20 cellular contexts compared by ENCODE assay signal in the genomic region with DNA sequence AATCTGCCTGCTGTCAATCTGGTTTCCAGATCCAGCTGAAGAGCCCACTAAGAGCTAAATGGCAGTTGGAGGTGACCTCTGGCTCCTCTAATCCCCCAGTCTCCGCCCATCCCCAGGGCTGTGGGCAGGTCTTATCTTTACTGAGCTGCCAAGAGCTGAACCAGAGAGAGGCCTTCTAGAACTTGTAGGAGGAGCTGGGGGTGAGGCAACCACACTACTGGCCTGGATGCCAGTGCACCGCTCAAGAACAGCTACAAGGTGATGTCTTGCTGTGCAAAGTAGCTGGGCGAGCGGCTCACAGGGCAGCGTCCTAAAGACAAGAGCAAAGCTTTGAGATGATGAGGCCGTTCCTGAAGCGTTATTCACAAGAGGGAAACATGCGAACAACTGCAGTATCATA.
"Had no signal": no experiment of that assay in that cellular context is flagged by ENCODE, and none has a peak within 500 bp of the region (broad histone marks: within the 10 kb centered on the region; RNA-seq: fewer than 3 reads in every experiment).

No MANE protein-coding gene starts in this region.

- H3K9ac ChIP-seq: parathyroid adenoma had no signal

- DNase-seq: activated CD4-positive, alpha-beta memory T cell treated with anti-CD3 and anti-CD28 coated beads, Interleukin-2, amount 10 ng/mL, durations not matched to agents 7 days and 5 days; activated CD4-positive, alpha-beta T cell treated with anti-CD3 and anti-CD28 coated beads for 48 hours; activated CD4-positive, CD25-positive, alpha-beta regulatory T cell; activated CD8-positive, alpha-beta memory T cell treated with anti-CD3 and anti-CD28 coated beads, Interleukin-2, amount 10 ng/mL, durations not matched to agents 7 days and 5 days; activated naive CD4-positive, alpha-beta T cell; activated naive CD8-positive, alpha-beta T cell treated with anti-CD3 and anti-CD28 coated beads for 36 hours; amniotic stem cell; effector CD8-positive, alpha-beta T cell; heart left ventricle; mesenchymal stem cell; naive thymus-derived CD4-positive, alpha-beta T cell; sigmoid colon; stimulated activated CD8-positive, alpha-beta memory T cell treated with anti-CD3 and anti-CD28 coated beads, Interleukin-4, amount 100 ng/mL, for 48 hours; stimulated activated naive CD4-positive, alpha-beta T cell treated with Interleukin-2 at 50 U/mL for 16 hours; thyroid gland had no signal

- H3K79me2 ChIP-seq: parathyroid adenoma had no signal

- ATAC-seq: activated CD8-positive, alpha-beta memory T cell treated with anti-CD3 and anti-CD28 coated beads, Interleukin-2, amount 10 ng/mL, durations not matched to agents 7 days and 5 days; esophagus mucosa; gastroesophageal sphincter; heart left ventricle; naive thymus-derived CD4-positive, alpha-beta T cell had no signal

- H3K4me1 ChIP-seq: gastroesophageal sphincter, heart left ventricle, parathyroid adenoma, sigmoid colon, thyroid gland had no signal

- H3K36me3 Mint-ChIP-seq: activated CD8-positive, alpha-beta memory T cell treated with anti-CD3 and anti-CD28 coated beads, Interleukin-2, amount 10 ng/mL, durations not matched to agents 7 days and 5 days; activated naive CD8-positive, alpha-beta T cell treated with anti-CD3 and anti-CD28 coated beads for 36 hours; naive thymus-derived CD4-positive, alpha-beta T cell had no signal

- H3K27ac ChIP-seq: gastroesophageal sphincter, heart left ventricle, parathyroid adenoma, sigmoid colon, thyroid gland had no signal

- H3K4me3 ChIP-seq: gastroesophageal sphincter, heart left ventricle, sigmoid colon, thyroid gland had no signal

- H3K4me1 Mint-ChIP-seq: activated CD4-positive, alpha-beta memory T cell treated with anti-CD3 and anti-CD28 coated beads, Interleukin-2, amount 10 ng/mL, durations not matched to agents 7 days and 5 days; activated CD8-positive, alpha-beta memory T cell treated with anti-CD3 and anti-CD28 coated beads, Interleukin-2, amount 10 ng/mL, durations not matched to agents 7 days and 5 days; activated naive CD8-positive, alpha-beta T cell treated with anti-CD3 and anti-CD28 coated beads for 36 hours; naive thymus-derived CD4-positive, alpha-beta T cell had no signal

- H3K9me3 Mint-ChIP-seq: activated CD4-positive, alpha-beta memory T cell treated with anti-CD3 and anti-CD28 coated beads, Interleukin-2, amount 10 ng/mL, durations not matched to agents 7 days and 5 days; activated naive CD8-positive, alpha-beta T cell treated with anti-CD3 and anti-CD28 coated beads for 36 hours; dendritic cell treated with granulocyte-macrophage colony-stimulating factor and Interleukin-4, amounts not matched to agents 40 ng/mL and 50 ng/mL, for 4 days had no signal

- H3K36me3 ChIP-seq: gastroesophageal sphincter, heart left ventricle, sigmoid colon, thyroid gland had no signal

- H3K4me3 Mint-ChIP-seq: activated CD4-positive, alpha-beta memory T cell treated with anti-CD3 and anti-CD28 coated beads, Interleukin-2, amount 10 ng/mL, durations not matched to agents 7 days and 5 days; activated CD8-positive, alpha-beta memory T cell treated with anti-CD3 and anti-CD28 coated beads, Interleukin-2, amount 10 ng/mL, durations not matched to agents 7 days and 5 days; activated naive CD8-positive, alpha-beta T cell treated with anti-CD3 and anti-CD28 coated beads for 36 hours; dendritic cell treated with granulocyte-macrophage colony-stimulating factor and Interleukin-4, amounts not matched to agents 40 ng/mL and 50 ng/mL, for 4 days; naive thymus-derived CD4-positive, alpha-beta T cell; T-helper 2 cell treated with Interferon-gamma antibody and Interleukin-4, amounts not matched to agents 5 μg/mL and 100 μg/mL, for 36 hours had no signal

- H3K27me3 Mint-ChIP-seq: activated CD4-positive, alpha-beta memory T cell treated with anti-CD3 and anti-CD28 coated beads, Interleukin-2, amount 10 ng/mL, durations not matched to agents 7 days and 5 days; activated CD8-positive, alpha-beta memory T cell treated with anti-CD3 and anti-CD28 coated beads, Interleukin-2, amount 10 ng/mL, durations not matched to agents 7 days and 5 days; activated naive CD8-positive, alpha-beta T cell treated with anti-CD3 and anti-CD28 coated beads for 36 hours; dendritic cell treated with granulocyte-macrophage colony-stimulating factor and Interleukin-4, amounts not matched to agents 40 ng/mL and 50 ng/mL, for 4 days; naive thymus-derived CD4-positive, alpha-beta T cell had no signal

- H3K27ac Mint-ChIP-seq: activated CD4-positive, alpha-beta memory T cell treated with anti-CD3 and anti-CD28 coated beads, Interleukin-2, amount 10 ng/mL, durations not matched to agents 7 days and 5 days; activated CD8-positive, alpha-beta memory T cell treated with anti-CD3 and anti-CD28 coated beads, Interleukin-2, amount 10 ng/mL, durations not matched to agents 7 days and 5 days; activated naive CD8-positive, alpha-beta T cell treated with anti-CD3 and anti-CD28 coated beads for 36 hours; dendritic cell treated with granulocyte-macrophage colony-stimulating factor and Interleukin-4, amounts not matched to agents 40 ng/mL and 50 ng/mL, for 4 days; naive thymus-derived CD4-positive, alpha-beta T cell; T-helper 2 cell treated with Interferon-gamma antibody and Interleukin-4, amounts not matched to agents 5 μg/mL and 100 μg/mL, for 36 hours had no signal

- H3K27me3 ChIP-seq: gastroesophageal sphincter, heart left ventricle, sigmoid colon, thyroid gland had no signal
